ENCODE assay signal across 9 cellular contexts in genomic region chr17:57739402-57740224, GRCh38. TPM values are rescaled to one million over a fixed set of nuclear protein-coding genes. Genes with fewer than 3 reads are reported as not detected.
DNase-seq lines count a peak whose midpoint lies in the region; ATAC-seq and TF ChIP-seq lines count a peak whose summit lies in the region.
"Had no signal": no experiment of that assay in that cellular context is flagged by ENCODE, and none has a peak within 500 bp of the region (broad histone marks: within the 10 kb centered on the region; RNA-seq: fewer than 3 reads in every experiment).

No MANE protein-coding gene starts in this region.

- TF ChIP-seq CTCF in colonic mucosa (IDR thresholded peaks at IDR 0.05) (peak; percentile 24), ovary (IDR thresholded peaks at IDR 0.05) (no peak)

- DNase-seq in COLO829 (ENCODE audit: low spot score) = peak; percentile 40
- DNase-seq in NCI-H524 treated with DMSO at 0.1 percent for 48 hours (lab: John Stamatoyannopoulos, UW) = peak; percentile 45
- peak; percentile 20 for DNase-seq in colonic mucosa
- DNase-seq in retina = peak; percentile 55
- DNase-seq in cortex of kidney (lab: John Stamatoyannopoulos, UW) = no peak
- no peak for DNase-seq in ovary
- DNase-seq in activated CD4-positive, alpha-beta T cell treated with anti-CD3 and anti-CD28 coated beads for 48 hours = no peak

- H3K9ac ChIP-seq in colonic mucosa (ENCODE audit: low read depth in 2 of 2, low read length in 2 of 2) = no peak overlapping the region

- no peaks in the 10 kb centered on the region for H3K4me1 ChIP-seq in colonic mucosa
- H3K4me1 ChIP-seq in ovary (ENCODE audit: insufficient read depth) = no peaks in the 10 kb centered on the region

- no peak overlapping the region for H3K4me3 ChIP-seq in colonic mucosa
- no peak overlapping the region for H3K4me3 ChIP-seq in ovary

- peak; percentile 60 for ATAC-seq in GM21390 (IDR thresholded peaks at IDR 0.05; ENCODE audit: unreplicated experiment)

- H3K27me3 ChIP-seq in colonic mucosa = no peaks in the 10 kb centered on the region
- no peaks in the 10 kb centered on the region for H3K27me3 ChIP-seq in ovary

- H3K9me3 ChIP-seq in colonic mucosa (no peaks in the 10 kb centered on the region), ovary (no peaks in the 10 kb centered on the region)

- no peak for TF ChIP-seq POLR2A in ovary (IDR thresholded peaks at IDR 0.05)

- H3K27ac ChIP-seq in colonic mucosa (no peak overlapping the region), ovary (no peak overlapping the region)

- 33 to 90% (median 82%) methylated on average over 1 of the region's 1 CpG for WGBS in ovary, 3 donors

- TF ChIP-seq EP300 in ovary (IDR thresholded peaks at IDR 0.05) = no peak

- intact Hi-C loops in colonic mucosa (cut with DNase I) = loop anchor here (5.0 to 10.0 kb wide), 2 partner anchors 135 to 607 kb away; no protein-coding TSS in a partner anchor
- intact Hi-C loops in ovary (cut with DNase I) = loop anchor here in 2 of 4 donors (10.0 kb wide), 3 partner anchors 135 to 605 kb away; no protein-coding TSS in a partner anchor

- H3K36me3 ChIP-seq in colonic mucosa = no peaks in the 10 kb centered on the region
- H3K36me3 ChIP-seq in ovary = no peaks in the 10 kb centered on the region

RNA-seq across cellular contexts. Expression of gene CCDC182, which starts 5.5 kb away (rescaled TPM):
- total RNA-seq in colonic mucosa (not detected), ovary (not detected)
- polyA plus RNA-seq in ovary = not detected
- polyA plus RNA-seq: esophagus had no signal

Comparison
In these comparisons a context has a peak if more than half of its experiments do, and no peak if none do; other contexts are left out.
1. DNase-seq: peak in COLO829 (single experiment), NCI-H524 treated with DMSO at 0.1 percent for 48 hours (single experiment), colonic mucosa (single experiment) and retina (single experiment); none in cortex of kidney (single experiment), ovary (0 of 5) and activated CD4-positive, alpha-beta T cell treated with anti-CD3 and anti-CD28 coated beads for 48 hours (single experiment).